Comparison of ENCODE assay signal across 1 cellular context in the genomic region with DNA sequence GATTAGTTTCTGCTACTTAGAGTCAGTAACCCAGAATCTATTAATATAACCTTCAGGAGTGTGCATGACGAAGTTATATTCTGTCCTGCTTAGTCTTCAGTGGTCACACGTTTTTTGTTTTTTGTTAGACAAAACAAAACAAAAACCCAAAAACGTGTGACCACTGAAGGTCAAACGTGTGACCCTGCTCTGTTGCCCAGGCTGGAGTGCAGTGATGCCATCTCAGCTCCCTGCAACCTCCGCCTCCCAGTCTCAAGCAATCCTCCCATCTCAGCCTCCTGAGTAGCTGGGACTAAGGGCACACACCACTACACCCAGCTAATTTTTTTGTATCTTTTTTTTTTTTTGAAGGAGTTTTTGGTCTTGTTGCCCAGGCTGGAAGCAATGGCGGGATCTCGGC.
A peak's percentile ranks its signal among the peaks of the same experiment; 100 is the strongest.
TF ChIP-seq lines count a peak whose summit lies in the region.

No MANE protein-coding gene starts in this region.

TF ChIP-seq in GM12878, 131 proteins besides CTCF, POLR2A, EP300 and RAD21 (continued from another document):
- TF ChIP-seq, protein P1, sequence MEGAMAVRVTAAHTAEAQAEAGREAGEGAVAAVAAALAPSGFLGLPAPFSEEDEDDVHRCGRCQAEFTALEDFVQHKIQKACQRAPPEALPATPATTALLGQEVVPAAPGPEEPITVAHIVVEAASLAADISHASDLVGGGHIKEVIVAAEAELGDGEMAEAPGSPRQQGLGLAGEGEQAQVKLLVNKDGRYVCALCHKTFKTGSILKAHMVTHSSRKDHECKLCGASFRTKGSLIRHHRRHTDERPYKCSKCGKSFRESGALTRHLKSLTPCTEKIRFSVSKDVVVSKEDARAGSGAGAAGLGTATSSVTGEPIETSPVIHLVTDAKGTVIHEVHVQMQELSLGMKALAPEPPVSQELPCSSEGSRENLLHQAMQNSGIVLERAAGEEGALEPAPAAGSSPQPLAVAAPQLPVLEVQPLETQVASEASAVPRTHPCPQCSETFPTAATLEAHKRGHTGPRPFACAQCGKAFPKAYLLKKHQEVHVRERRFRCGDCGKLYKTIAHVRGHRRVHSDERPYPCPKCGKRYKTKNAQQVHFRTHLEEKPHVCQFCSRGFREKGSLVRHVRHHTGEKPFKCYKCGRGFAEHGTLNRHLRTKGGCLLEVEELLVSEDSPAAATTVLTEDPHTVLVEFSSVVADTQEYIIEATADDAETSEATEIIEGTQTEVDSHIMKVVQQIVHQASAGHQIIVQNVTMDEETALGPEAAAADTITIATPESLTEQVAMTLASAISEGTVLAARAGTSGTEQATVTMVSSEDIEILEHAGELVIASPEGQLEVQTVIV (IDR thresholded peaks at IDR 0.05; ENCODE audit: borderline replicate concordance, partially characterized antibody): no peak
- TF ChIP-seq BHLHE40 (IDR thresholded peaks at IDR 0.05; ENCODE audit: borderline replicate concordance in 1 of 2, low read depth in 2 of 2, low read length in 1 of 2): peak; percentile 61 to 66; a peak in 3 of 4 replicates
- peak in 1 of 2 experiments; percentile 12; a peak in 1 of 4 replicates for TF ChIP-seq ETV6 (conservative IDR thresholded peaks at IDR 0.05 in 1 of 2, IDR thresholded peaks at IDR 0.05 in 1 of 2; ENCODE audit: borderline replicate concordance in 1 of 2, low read depth in 1 of 2)
TF ChIP-seq in GM12878: peak in this region for 3.
